Comparison of ENCODE assay signal across 7 cellular contexts in genomic region chr10:74635655-74636054, GRCh38.
"Had no signal": no experiment of that assay in that cellular context is flagged by ENCODE, and none has a peak within 500 bp of the region (broad histone marks: within the 10 kb centered on the region; RNA-seq: fewer than 3 reads in every experiment).

No MANE protein-coding gene starts in this region.

- H3K4me2 ChIP-seq: KMS-11 had no signal

- FAIRE-seq: HTR-8/SVneo had no signal

- H3K27ac ChIP-seq: HL-60, KMS-11 had no signal

- DNase-seq: IMR-90, KBM-7, KG1 had no signal

- H3K4me3 Mint-ChIP-seq: IgD-negative memory B cell had no signal

- H3K27ac Mint-ChIP-seq: IgD-negative memory B cell had no signal

- H3K27me3 Mint-ChIP-seq: IgD-negative memory B cell had no signal

- H3K9ac ChIP-seq: KMS-11 had no signal
